Comparison of ENCODE assay signal across 18 cellular contexts in the genomic region with DNA sequence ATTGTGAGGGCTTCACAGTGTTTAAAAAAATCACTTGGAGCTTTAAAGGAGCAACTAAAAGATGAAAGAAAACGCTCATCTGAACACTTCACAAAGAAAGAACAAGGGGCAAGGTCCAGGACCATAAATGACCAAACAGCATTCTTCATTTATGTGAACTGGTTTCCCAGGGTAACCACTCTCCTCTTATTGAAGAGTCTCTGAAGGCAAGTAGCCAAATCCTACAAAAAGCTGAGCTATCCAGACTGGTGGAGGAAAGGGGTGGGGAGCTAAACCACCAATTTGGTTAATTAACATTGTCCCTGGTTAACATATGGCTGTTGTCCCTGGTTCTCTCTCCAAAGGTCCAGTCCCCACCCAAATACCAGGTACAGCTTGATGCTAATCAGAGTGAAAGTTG. TPM values are rescaled to one million over a fixed set of nuclear protein-coding genes. Genes with fewer than 3 reads are reported as not detected.
A peak's percentile ranks its signal among the peaks of the same experiment; 100 is the strongest.
DNase-seq lines count a peak whose midpoint lies in the region; ATAC-seq and TF ChIP-seq lines count a peak whose summit lies in the region.
"Had no signal": no experiment of that assay in that cellular context is flagged by ENCODE, and none has a peak within 500 bp of the region (broad histone marks: within the 10 kb centered on the region; RNA-seq: fewer than 3 reads in every experiment).

No MANE protein-coding gene starts in this region.

- H2AFZ ChIP-seq in Karpas-422 (ENCODE audit: low read length), result no peak overlapping the region

- H3K4me3 Mint-ChIP-seq in Caco-2 (ENCODE audit: unreplicated experiment) (peak overlapping the region; percentile 70), nephron (peak overlapping the region in 1 of 3 experiments; percentile 15)
- no peak overlapping the region for H3K4me3 Mint-ChIP-seq in activated T-helper 2 cell treated with anti-CD3 and anti-CD28 coated beads, Interferon-gamma antibody, Interleukin-2, Interleukin-4, amounts not matched to agents 10 μg/mL and 5 μg/mL and 100 μg/mL, durations not matched to agents 14 hours and 24 hours and 36 hours (ENCODE audit: low read depth)

- H3K27ac ChIP-seq in Karpas-422 (ENCODE audit: low read length), result peak overlapping the region; percentile 95
- H3K27ac ChIP-seq: heart right ventricle, sigmoid colon, SJSA1 had no signal

- H3K9me3 Mint-ChIP-seq in Caco-2 (ENCODE audit: unreplicated experiment) (peaks cover 14% of the 10 kb centered on the region), nephron (peaks cover 18% of the 10 kb centered on the region)
- peaks cover 30% of the 10 kb centered on the region for H3K9me3 Mint-ChIP-seq in activated T-helper 2 cell treated with anti-CD3 and anti-CD28 coated beads, Interferon-gamma antibody, Interleukin-2, Interleukin-4, amounts not matched to agents 10 μg/mL and 5 μg/mL and 100 μg/mL, durations not matched to agents 14 hours and 24 hours and 36 hours

- H3K4me1 ChIP-seq in Caco-2, result peaks cover 63% of the 10 kb centered on the region
- peaks cover 72% of the 10 kb centered on the region for H3K4me1 ChIP-seq in Karpas-422 (ENCODE audit: low read length)

- no peaks in the 10 kb centered on the region for H4K20me1 ChIP-seq in Karpas-422 (ENCODE audit: insufficient read depth, low read depth, low read length)

- H3K36me3 Mint-ChIP-seq in Caco-2 (ENCODE audit: insufficient read depth, unreplicated experiment), result peaks cover 26% of the 10 kb centered on the region
- peaks cover 28% of the 10 kb centered on the region for H3K36me3 Mint-ChIP-seq in activated T-helper 2 cell treated with anti-CD3 and anti-CD28 coated beads, Interferon-gamma antibody, Interleukin-2, Interleukin-4, amounts not matched to agents 10 μg/mL and 5 μg/mL and 100 μg/mL, durations not matched to agents 14 hours and 24 hours and 36 hours (ENCODE audit: low read depth)
- peaks cover 6% of the 10 kb centered on the region for H3K36me3 Mint-ChIP-seq in nephron (ENCODE audit: low read depth)

- no peaks in the 10 kb centered on the region for H3K27me3 Mint-ChIP-seq in Caco-2 (ENCODE audit: insufficient read depth, unreplicated experiment)
- no peaks in the 10 kb centered on the region for H3K27me3 Mint-ChIP-seq in activated T-helper 2 cell treated with anti-CD3 and anti-CD28 coated beads, Interferon-gamma antibody, Interleukin-2, Interleukin-4, amounts not matched to agents 10 μg/mL and 5 μg/mL and 100 μg/mL, durations not matched to agents 14 hours and 24 hours and 36 hours (ENCODE audit: low read depth)
- H3K27me3 Mint-ChIP-seq in nephron (ENCODE audit: low read depth), result no peaks in the 10 kb centered on the region

- H3K36me3 ChIP-seq in Caco-2 (ENCODE audit: control insufficient read depth, insufficient read depth, low read length) (no peaks in the 10 kb centered on the region), Karpas-422 (ENCODE audit: insufficient read depth, low read length) (peaks cover 38% of the 10 kb centered on the region)
- H3K36me3 ChIP-seq: heart right ventricle, sigmoid colon, SJSA1 had no signal

- intact Hi-C loops in Caco-2 (cut with micrococcal nuclease; ENCODE audit: unreplicated experiment), result loop anchor here (1.0 to 2.0 kb wide), 3 partner anchors 18 to 58 kb away; a partner anchor contains a TSS
- intact Hi-C loops in activated T-helper 2 cell treated with anti-CD3 and anti-CD28 coated beads, Interferon-gamma antibody, Interleukin-2, Interleukin-4, amounts not matched to agents 10 μg/mL and 5 μg/mL and 100 μg/mL, durations not matched to agents 14 hours and 24 hours and 36 hours (cut with micrococcal nuclease), result no loop called here

- peaks cover 97% of the 10 kb centered on the region for H3K79me2 ChIP-seq in Karpas-422 (ENCODE audit: low read length)

- H3K4me3 ChIP-seq in Caco-2 (ENCODE audit: low read depth, low read length) (peak overlapping the region; percentile 13; the same call in 1 of the 2 replicates), Karpas-422 (ENCODE audit: low read length) (no peak overlapping the region)
- H3K4me3 ChIP-seq: heart right ventricle, sigmoid colon, SJSA1 had no signal

- POLR2A ChIA-PET in Caco-2 (lab: Charles Lee), result interaction anchor here (0.5 to 1.3 kb wide), 2 partner anchors 16 to 413 kb away, joined by 3 read pairs; no protein-coding TSS in a partner anchor

- H3K27ac Mint-ChIP-seq in Caco-2 (ENCODE audit: unreplicated experiment) (peak overlapping the region; percentile 98), nephron (peak overlapping the region; percentile 78 to 82 (median 80))
- peak overlapping the region; percentile 45 for H3K27ac Mint-ChIP-seq in activated T-helper 2 cell treated with anti-CD3 and anti-CD28 coated beads, Interferon-gamma antibody, Interleukin-2, Interleukin-4, amounts not matched to agents 10 μg/mL and 5 μg/mL and 100 μg/mL, durations not matched to agents 14 hours and 24 hours and 36 hours
- H3K27ac Mint-ChIP-seq: activated naive CD4-positive, alpha-beta T cell treated with anti-CD3 and anti-CD28 coated beads, Interleukin-2, amount 50 U/mL, for 72 hours had no signal

- peaks cover 6% of the 10 kb centered on the region; the same call in 1 of the 2 replicates for H3K9me3 ChIP-seq in Caco-2
- peaks cover 7% of the 10 kb centered on the region; the same call in 1 of the 2 replicates for H3K9me3 ChIP-seq in Karpas-422 (ENCODE audit: low read length)
- H3K9me3 ChIP-seq: SJSA1 had no signal

- peak; percentile 59 to 81 for DNase-seq in Caco-2
- no peak for DNase-seq in Karpas-422
- no peak for DNase-seq in activated T-helper 2 cell treated with anti-CD3 and anti-CD28 coated beads, Interferon-gamma antibody, Interleukin-2, Interleukin-4, amounts not matched to agents 10 μg/mL and 5 μg/mL and 100 μg/mL, durations not matched to agents 14 hours and 24 hours and 36 hours (ENCODE audit: low spot score)
- DNase-seq in occipital lobe (lab: John Stamatoyannopoulos, UW), result no peak
- no peak for DNase-seq in amygdala (lab: John Stamatoyannopoulos, UW)
- DNase-seq: AML-193; heart right ventricle; KG1; NCI-H1436 treated with DMSO at 0.1 percent for 48 hours; NCI-H446 treated with DMSO at 0.1 percent for 48 hours; OCI-M1; sigmoid colon; stimulated activated CD4-positive, alpha-beta T cell treated with anti-CD3 and anti-CD28 coated beads, Interleukin-2, amount 100 ng/mL, for 48 hours had no signal

- H3K27me3 ChIP-seq in Caco-2 (replicated peaks; ENCODE audit: control insufficient read depth, insufficient read depth, low read length) (no peaks in the 10 kb centered on the region), Karpas-422 (ENCODE audit: low read length) (no peaks in the 10 kb centered on the region)
- H3K27me3 ChIP-seq: heart right ventricle, sigmoid colon, SJSA1 had no signal

- no TSS peak for BruUV-seq in Caco-2 (replicated peaks; lab: Mats Ljungman, UMichigan)

- ATAC-seq in HG02571 (IDR thresholded peaks at IDR 0.05; ENCODE audit: unreplicated experiment) (no peak), GM18868 (IDR thresholded peaks at IDR 0.05; ENCODE audit: unreplicated experiment) (no peak)
- ATAC-seq: activated naive CD4-positive, alpha-beta T cell treated with anti-CD3 and anti-CD28 coated beads, Interleukin-2, amount 50 U/mL, for 72 hours; heart right ventricle had no signal

- H3K9me2 ChIP-seq in Karpas-422 (replicated peaks; ENCODE audit: insufficient read depth, low read length), result no peaks in the 10 kb centered on the region

- H3K4me1 Mint-ChIP-seq in Caco-2 (ENCODE audit: low read depth, unreplicated experiment), result peaks cover 50% of the 10 kb centered on the region
- peaks cover 41% of the 10 kb centered on the region for H3K4me1 Mint-ChIP-seq in activated T-helper 2 cell treated with anti-CD3 and anti-CD28 coated beads, Interferon-gamma antibody, Interleukin-2, Interleukin-4, amounts not matched to agents 10 μg/mL and 5 μg/mL and 100 μg/mL, durations not matched to agents 14 hours and 24 hours and 36 hours (ENCODE audit: low read depth)
- H3K4me1 Mint-ChIP-seq in nephron, result peaks cover 12% of the 10 kb centered on the region

- H3K4me2 ChIP-seq in Karpas-422 (ENCODE audit: low read depth, low read length, poor library complexity, severe bottlenecking), result no peak overlapping the region

- H3K9ac ChIP-seq in Karpas-422 (ENCODE audit: low read length), result no peak overlapping the region

- CTCF ChIA-PET in Caco-2 (lab: Charles Lee), result interaction anchor here (1.2 kb wide), 1 partner anchor 31 kb away, joined by 3 read pairs; no protein-coding TSS in a partner anchor

- TF ChIP-seq CTCF in Caco-2 (IDR thresholded peaks at IDR 0.05; ENCODE audit: insufficient read depth in 1 of 2, low read depth in 1 of 2, low read length in 1 of 2, severe bottlenecking in 1 of 2, unreplicated experiment in 1 of 2) (no peak), nephron (IDR thresholded peaks at IDR 0.05; ENCODE audit: unreplicated experiment in 3 of 3) (no peak)

RNA-seq across cellular contexts. Expression of a gene that starts 58.1 kb away (rescaled TPM):
- total RNA-seq in Caco-2 (2022) (71.2 and 79.5 TPM in 2 replicates), occipital lobe (14.0 TPM)
- total RNA-seq in Karpas-422 (2014; rRNA removed; shearing (Covaris generic); ENCODE audit: low replicate concordance), result 87.0 and 106 TPM in 2 replicates
- 42.5 and 47.6 TPM in 2 replicates for total RNA-seq in activated T-helper 2 cell treated with anti-CD3 and anti-CD28 coated beads, Interferon-gamma antibody, Interleukin-2, Interleukin-4, amounts not matched to agents 10 μg/mL and 5 μg/mL and 100 μg/mL, durations not matched to agents 14 hours and 24 hours and 36 hours

RNA-seq across cellular contexts. Expression of a gene that starts 58.6 kb away (rescaled TPM):
- total RNA-seq in Caco-2 (2022), result 4.7 and 5.9 TPM in 2 replicates
- 14.6 and 22.4 TPM in 2 replicates for total RNA-seq in Karpas-422 (2014; rRNA removed; shearing (Covaris generic); ENCODE audit: low replicate concordance)
- total RNA-seq in activated T-helper 2 cell treated with anti-CD3 and anti-CD28 coated beads, Interferon-gamma antibody, Interleukin-2, Interleukin-4, amounts not matched to agents 10 μg/mL and 5 μg/mL and 100 μg/mL, durations not matched to agents 14 hours and 24 hours and 36 hours, result 1.8 and 2.0 TPM in 2 replicates
- total RNA-seq in occipital lobe, result 2.8 TPM

Comparison
In these comparisons a context has a peak if more than half of its experiments do, and no peak if none do; other contexts are left out.
1. DNase-seq: peak in Caco-2 (2 of 2); none in Karpas-422 (single experiment), activated T-helper 2 cell treated with anti-CD3 and anti-CD28 coated beads, Interferon-gamma antibody, Interleukin-2, Interleukin-4, amounts not matched to agents 10 μg/mL and 5 μg/mL and 100 μg/mL, durations not matched to agents 14 hours and 24 hours and 36 hours (single experiment), occipital lobe (single experiment) and amygdala (0 of 56).
2. H3K27ac Mint-ChIP-seq: peak in every context shown above with its lines; median percentile 98 in Caco-2; 80 in nephron; 45 in activated T-helper 2 cell treated with anti-CD3 and anti-CD28 coated beads, Interferon-gamma antibody, Interleukin-2, Interleukin-4, amounts not matched to agents 10 μg/mL and 5 μg/mL and 100 μg/mL, durations not matched to agents 14 hours and 24 hours and 36 hours.